Comparison of ENCODE assay signal across 8 cellular contexts in genomic region chr15:92097473-92098178, GRCh38.
DNase-seq lines count a peak whose midpoint lies in the region; ATAC-seq and TF ChIP-seq lines count a peak whose summit lies in the region.

No MANE protein-coding gene starts in this region.

- in situ Hi-C loops in Caki2 (cut with HindIII; ENCODE audit: low pct_unique_long_range_greater_than_20kb, low sequenced_read_pairs): no loop called here

- TF ChIP-seq CTCF in RWPE2 (IDR thresholded peaks at IDR 0.05; ENCODE audit: poor library complexity, severe bottlenecking): peak; percentile 94
- peak; percentile 83 for TF ChIP-seq CTCF in left ventricle myocardium inferior (IDR thresholded peaks at IDR 0.05; ENCODE audit: borderline replicate concordance)
- peak; percentile 90 for TF ChIP-seq CTCF in retinal pigment epithelial cell (conservative IDR thresholded peaks at IDR 0.05; ENCODE audit: low read depth, low read length)

- H3K36me3 ChIP-seq in RWPE2 (ENCODE audit: low read depth): no peaks in the 10 kb centered on the region
- peaks cover 7% of the 10 kb centered on the region for H3K36me3 ChIP-seq in adipocyte (ENCODE audit: control insufficient read depth, insufficient read depth, low read length, severe bottlenecking)
- peaks cover 7% of the 10 kb centered on the region for H3K36me3 ChIP-seq in left ventricle myocardium inferior

- H3K9ac ChIP-seq in adipocyte (ENCODE audit: low read length): no peak overlapping the region

- peak; percentile 44 for DNase-seq in Caki2 (ENCODE audit: low read depth)
- DNase-seq in RWPE2 (ENCODE audit: low spot score): no peak
- DNase-seq in adipocyte (ENCODE audit: low read depth): peak; percentile 87
- DNase-seq in left ventricle myocardium inferior: no peak
- DNase-seq in retinal pigment epithelial cell (ENCODE audit: low read depth): no peak
- no peak for DNase-seq in NCI-H226

- H3K27ac ChIP-seq in RWPE2 (ENCODE audit: poor library complexity, severe bottlenecking) (no peak overlapping the region), left ventricle myocardium inferior (replicated peaks) (no peak overlapping the region)

- H3K27me3 ChIP-seq in RWPE2 (ENCODE audit: insufficient read depth, poor library complexity, severe bottlenecking) (no peaks in the 10 kb centered on the region), adipocyte (replicated peaks; ENCODE audit: control insufficient read depth, insufficient read depth, low read length) (no peaks in the 10 kb centered on the region), left ventricle myocardium inferior (ENCODE audit: low read depth) (no peaks in the 10 kb centered on the region)

- H3K9me3 ChIP-seq in RWPE2 (ENCODE audit: severe bottlenecking) (no peaks in the 10 kb centered on the region), adipocyte (ENCODE audit: control insufficient read depth, low read length) (no peaks in the 10 kb centered on the region), left ventricle myocardium inferior (replicated peaks) (no peaks in the 10 kb centered on the region)

- peak; percentile 60 for ATAC-seq in GM19455 (IDR thresholded peaks at IDR 0.05; ENCODE audit: unreplicated experiment)
- peak; percentile 49 for ATAC-seq in HG03571 (IDR thresholded peaks at IDR 0.05; ENCODE audit: unreplicated experiment)
- ATAC-seq in RWPE2 (ENCODE audit: low read depth): peak; percentile 88

- H3K4me1 ChIP-seq in RWPE2 (ENCODE audit: insufficient read depth, poor library complexity, severe bottlenecking) (no peaks in the 10 kb centered on the region), adipocyte (ENCODE audit: control insufficient read depth, insufficient read depth, low read length) (no peaks in the 10 kb centered on the region), left ventricle myocardium inferior (peaks cover 23% of the 10 kb centered on the region)

- H3K4me3 ChIP-seq in RWPE2 (ENCODE audit: severe bottlenecking) (no peak overlapping the region), adipocyte (ENCODE audit: low read length) (no peak overlapping the region), left ventricle myocardium inferior (no peak overlapping the region), retinal pigment epithelial cell (ENCODE audit: low read length) (no peak overlapping the region)

- intact Hi-C loops in left ventricle myocardium inferior (cut with micrococcal nuclease): loop anchor here (5.0 kb wide), 1 partner anchor 130 kb away; no protein-coding TSS in a partner anchor

Comparison
In these comparisons a context has a peak if more than half of its experiments do, and no peak if none do; other contexts are left out.
1. DNase-seq: peak in Caki2 (single experiment) and adipocyte (single experiment); none in RWPE2 (single experiment), left ventricle myocardium inferior (single experiment), retinal pigment epithelial cell (single experiment) and NCI-H226 (single experiment).
2. Peak in every context shown above with its lines, with median percentiles within 50 percentile points of each other: ATAC-seq and CTCF ChIP-seq.